ENCODE assay signal across 1 cellular context in genomic region chr16:67672739-67673662, GRCh38.
TF ChIP-seq lines count a peak whose summit lies in the region.

No MANE protein-coding gene starts in this region.

TF ChIP-seq in SK-N-SH treated with all-trans-retinoic acid at 6 μM for 48 hours, 23 proteins besides CTCF, POLR2A, EP300 and RAD21 (continued from another document):
- TF ChIP-seq TCF4 (CRISPR knock-in tag; IDR thresholded peaks at IDR 0.05; ENCODE audit: borderline replicate concordance): no peak
- no peak for TF ChIP-seq ZFP3 (CRISPR knock-in tag; IDR thresholded peaks at IDR 0.05)
- TF ChIP-seq POU6F1 (CRISPR knock-in tag; IDR thresholded peaks at IDR 0.05; ENCODE audit: borderline replicate concordance, low read depth): no peak
- no peak for TF ChIP-seq ZNF70 (CRISPR knock-in tag; IDR thresholded peaks at IDR 0.05)
- TF ChIP-seq BACH2 (CRISPR knock-in tag; IDR thresholded peaks at IDR 0.05; ENCODE audit: borderline replicate concordance): no peak
- no peak for TF ChIP-seq OSR1 (CRISPR knock-in tag; IDR thresholded peaks at IDR 0.05)
- no peak for TF ChIP-seq ZNF8 (CRISPR knock-in tag; IDR thresholded peaks at IDR 0.05)
- no peak for TF ChIP-seq ESRRG (CRISPR knock-in tag; IDR thresholded peaks at IDR 0.05)
- TF ChIP-seq SNAI2 (CRISPR knock-in tag; IDR thresholded peaks at IDR 0.05): no peak
TF ChIP-seq in SK-N-SH treated with all-trans-retinoic acid at 6 μM for 48 hours: peak in this region for 0.
